ENCODE assay signal across 20 cellular contexts in the genomic region with DNA sequence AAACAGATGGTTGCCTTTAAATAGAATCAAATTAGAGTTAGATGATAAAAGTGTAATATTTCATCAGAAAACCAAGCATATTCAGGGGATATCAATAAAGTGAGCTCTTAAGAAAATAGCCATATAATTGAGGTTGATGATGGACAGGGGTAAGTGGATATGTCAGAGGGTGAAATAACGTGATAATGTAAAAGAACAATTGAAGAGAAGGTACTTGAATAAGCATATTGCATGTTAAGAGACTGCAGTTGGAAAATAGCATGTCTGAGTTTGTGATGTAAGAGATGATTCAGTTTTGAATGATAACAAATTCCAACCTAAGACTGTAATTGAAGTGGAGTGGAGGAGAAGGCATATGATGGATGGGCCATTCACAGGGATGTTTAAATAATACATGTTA.
DNase-seq lines count a peak whose midpoint lies in the region; ATAC-seq and TF ChIP-seq lines count a peak whose summit lies in the region.
"Had no signal": no experiment of that assay in that cellular context is flagged by ENCODE, and none has a peak within 500 bp of the region (broad histone marks: within the 10 kb centered on the region; RNA-seq: fewer than 3 reads in every experiment).

No MANE protein-coding gene starts in this region.

- H4K20me1 ChIP-seq in neural cell (ENCODE audit: insufficient read depth), result no peaks in the 10 kb centered on the region
- H4K20me1 ChIP-seq: BLaER1 treated with 17β-estradiol and CSF1 and Interleukin-3, amounts not matched to agents 10 nM and 100 nM had no signal

- DNase-seq in DMS 273 treated with DMSO at 0.1 percent for 48 hours (lab: John Stamatoyannopoulos, UW) (peak; percentile 1), NCI-H1436 treated with DMSO at 0.1 percent for 48 hours (lab: John Stamatoyannopoulos, UW) (peak; percentile 1), NCI-H226 (peak; percentile 49), mucosa of descending colon (no peak), NOMO-1 treated with dmso at 0.1 percent for 144 hours (lab: John Stamatoyannopoulos, UW; ENCODE audit: unreplicated experiment) (no peak), HPDE6-E6E7 (ENCODE audit: extremely low spot score) (no peak)
- DNase-seq: 8988T; ACHN; AML-193; BE2C; CD4-positive, alpha-beta T cell; CD8-positive, alpha-beta memory T cell; DMS153; DND-41; GM23248; H7; HCEC 1CT had no signal

- no peaks in the 10 kb centered on the region for H3K79me2 ChIP-seq in neural cell (replicated peaks; ENCODE audit: insufficient read depth, low read length)

- no peak for ATAC-seq in mucosa of descending colon
- ATAC-seq: A549 had no signal

- no peaks in the 10 kb centered on the region for H3K27me3 ChIP-seq in neural cell (ENCODE audit: insufficient read depth, low read depth, low read length)
- H3K27me3 ChIP-seq: BE2C; BLaER1 treated with 17β-estradiol and CSF1 and Interleukin-3, amounts not matched to agents 10 nM and 100 nM had no signal

- H3K4me3 ChIP-seq in neural cell (ENCODE audit: low read length), result peak overlapping the region; percentile 2
- no peak overlapping the region for H3K4me3 ChIP-seq in mucosa of descending colon
- H3K4me3 ChIP-seq: A549; BLaER1 treated with 17β-estradiol and CSF1 and Interleukin-3, amounts not matched to agents 10 nM and 100 nM; GM23248 had no signal

- H3K9ac ChIP-seq in neural cell (ENCODE audit: low read length), result no peak overlapping the region
- H3K9ac ChIP-seq: BLaER1 treated with 17β-estradiol and CSF1 and Interleukin-3, amounts not matched to agents 10 nM and 100 nM; GM23248 had no signal

- intact Hi-C loops in mucosa of descending colon (cut with DNase I, micrococcal nuclease), result no loop called here

- peak; percentile 94 for TF ChIP-seq EP300 in neural cell (conservative IDR thresholded peaks at IDR 0.05; ENCODE audit: poor library complexity, severe bottlenecking)

- no peak overlapping the region for H2AFZ ChIP-seq in neural cell (ENCODE audit: low read depth, low read length)
- H2AFZ ChIP-seq: GM23248 had no signal

- TF ChIP-seq CTCF in neural cell (IDR thresholded peaks at IDR 0.05; ENCODE audit: poor library complexity, severe bottlenecking) (no peak), mucosa of descending colon (IDR thresholded peaks at IDR 0.05) (no peak)

- H3K4me1 ChIP-seq in mucosa of descending colon (ENCODE audit: low read depth), result no peaks in the 10 kb centered on the region
- H3K4me1 ChIP-seq: A549; BE2C; BLaER1 treated with 17β-estradiol and CSF1 and Interleukin-3, amounts not matched to agents 10 nM and 100 nM had no signal

- H3K9me2 ChIP-seq in neural cell (ENCODE audit: insufficient read depth, low read length), result no peaks in the 10 kb centered on the region

- H3K36me3 ChIP-seq in neural cell (ENCODE audit: insufficient read depth, low read length) (no peaks in the 10 kb centered on the region), mucosa of descending colon (ENCODE audit: low read depth) (no peaks in the 10 kb centered on the region)
- H3K36me3 ChIP-seq: BE2C; BLaER1 treated with 17β-estradiol and CSF1 and Interleukin-3, amounts not matched to agents 10 nM and 100 nM had no signal

- no peak overlapping the region for H3K4me2 ChIP-seq in neural cell (ENCODE audit: low read length)
- H3K4me2 ChIP-seq: A549; BLaER1 treated with 17β-estradiol and CSF1 and Interleukin-3, amounts not matched to agents 10 nM and 100 nM had no signal

- TF ChIP-seq RAD21 in neural cell (conservative IDR thresholded peaks at IDR 0.05), result peak; percentile 35

- no peaks in the 10 kb centered on the region for H3F3A ChIP-seq in neural cell (ENCODE audit: insufficient read depth, low read length, poor library complexity, severe bottlenecking)

- H3K9me3 ChIP-seq in neural cell (ENCODE audit: low read length), result no peaks in the 10 kb centered on the region
- peaks cover 16% of the 10 kb centered on the region for H3K9me3 ChIP-seq in mucosa of descending colon
- H3K9me3 ChIP-seq: A549; BE2C; BLaER1 treated with 17β-estradiol and CSF1 and Interleukin-3, amounts not matched to agents 10 nM and 100 nM had no signal

- H3K27ac ChIP-seq in neural cell (ENCODE audit: low read length), result peak overlapping the region; percentile 57
- H3K27ac ChIP-seq: A549; BLaER1 treated with 17β-estradiol and CSF1 and Interleukin-3, amounts not matched to agents 10 nM and 100 nM; GM23248 had no signal

TF ChIP-seq in neural cell, 6 proteins besides CTCF, POLR2A, EP300 and RAD21:
- TF ChIP-seq POLR2AphosphoS5 (IDR thresholded peaks at IDR 0.05) (peak; percentile 62), EZH2 (IDR thresholded peaks at IDR 0.05; ENCODE audit: borderline replicate concordance, insufficient read depth, low read length, poor library complexity, severe bottlenecking) (no peak)

Comparison
In these comparisons a context has a peak if more than half of its experiments do, and no peak if none do; other contexts are left out.
1. DNase-seq: peak in DMS 273 treated with DMSO at 0.1 percent for 48 hours (single experiment), NCI-H1436 treated with DMSO at 0.1 percent for 48 hours (single experiment) and NCI-H226 (single experiment); none in mucosa of descending colon (0 of 3), NOMO-1 treated with dmso at 0.1 percent for 144 hours (single experiment) and HPDE6-E6E7 (single experiment).